Comparison of ENCODE assay signal across 8 cellular contexts in the genomic region with DNA sequence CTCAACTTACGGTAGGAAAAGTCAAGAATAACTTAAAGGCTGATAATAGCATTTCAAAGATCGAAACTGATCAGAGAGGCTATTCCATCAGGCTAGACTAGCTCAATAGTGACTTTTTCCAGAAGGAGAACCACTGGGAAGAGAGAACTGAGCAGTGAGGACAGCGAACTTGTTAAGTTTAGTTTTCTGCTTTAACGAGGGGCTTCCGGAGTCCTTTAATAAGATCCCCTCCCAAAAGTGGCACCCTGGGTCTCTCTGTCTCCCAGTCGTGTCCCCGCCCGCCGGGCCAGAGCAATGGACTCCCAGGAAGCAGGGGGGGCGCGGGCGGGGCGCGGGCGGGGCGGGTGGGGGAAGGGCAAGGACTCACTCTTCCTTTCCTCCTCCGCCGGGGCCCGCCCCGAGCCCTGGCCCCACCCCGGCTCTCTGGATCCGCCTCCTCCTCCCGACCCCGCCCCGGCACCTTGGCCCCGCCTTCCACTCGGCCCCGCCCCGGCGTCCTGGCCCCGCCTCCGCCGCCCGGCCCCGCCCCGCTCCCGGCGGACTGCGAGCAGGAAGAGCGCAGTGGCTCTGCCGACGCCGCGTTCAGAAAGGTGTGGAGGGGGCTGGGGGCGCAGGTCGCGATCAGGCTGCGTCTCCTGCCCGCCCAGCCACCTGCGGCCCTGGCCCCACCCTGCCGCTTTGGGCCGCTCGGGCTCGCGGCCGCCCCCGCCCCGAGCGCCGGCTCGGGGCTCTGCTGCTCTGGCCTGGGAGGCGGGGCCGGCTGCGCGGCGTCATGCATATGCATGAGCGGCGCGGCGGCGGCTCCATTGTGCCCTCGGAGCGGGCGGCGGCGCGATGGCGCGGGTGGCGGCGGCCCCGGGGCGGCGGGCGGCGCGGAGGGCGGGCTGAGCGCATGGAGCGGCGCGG. TPM values are rescaled to one million over a fixed set of nuclear protein-coding genes. Genes with fewer than 3 reads are reported as not detected.
DNase-seq lines count a peak whose midpoint lies in the region; ATAC-seq and TF ChIP-seq lines count a peak whose summit lies in the region.

A gene with protein sequence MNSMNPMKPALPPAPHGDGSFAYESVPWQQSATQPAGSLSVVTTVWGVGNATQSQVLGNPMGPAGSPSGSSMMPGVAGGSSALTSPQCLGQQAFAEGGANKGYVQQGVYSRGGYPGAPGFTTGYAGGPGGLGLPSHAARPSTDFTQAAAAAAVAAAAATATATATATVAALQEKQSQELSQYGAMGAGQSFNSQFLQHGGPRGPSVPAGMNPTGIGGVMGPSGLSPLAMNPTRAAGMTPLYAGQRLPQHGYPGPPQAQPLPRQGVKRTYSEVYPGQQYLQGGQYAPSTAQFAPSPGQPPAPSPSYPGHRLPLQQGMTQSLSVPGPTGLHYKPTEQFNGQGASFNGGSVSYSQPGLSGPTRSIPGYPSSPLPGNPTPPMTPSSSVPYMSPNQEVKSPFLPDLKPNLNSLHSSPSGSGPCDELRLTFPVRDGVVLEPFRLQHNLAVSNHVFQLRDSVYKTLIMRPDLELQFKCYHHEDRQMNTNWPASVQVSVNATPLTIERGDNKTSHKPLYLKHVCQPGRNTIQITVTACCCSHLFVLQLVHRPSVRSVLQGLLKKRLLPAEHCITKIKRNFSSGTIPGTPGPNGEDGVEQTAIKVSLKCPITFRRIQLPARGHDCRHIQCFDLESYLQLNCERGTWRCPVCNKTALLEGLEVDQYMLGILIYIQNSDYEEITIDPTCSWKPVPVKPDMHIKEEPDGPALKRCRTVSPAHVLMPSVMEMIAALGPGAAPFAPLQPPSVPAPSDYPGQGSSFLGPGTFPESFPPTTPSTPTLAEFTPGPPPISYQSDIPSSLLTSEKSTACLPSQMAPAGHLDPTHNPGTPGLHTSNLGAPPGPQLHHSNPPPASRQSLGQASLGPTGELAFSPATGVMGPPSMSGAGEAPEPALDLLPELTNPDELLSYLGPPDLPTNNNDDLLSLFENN (plus strand): TSS at position 806 of the 906 bp plus-strand sequence. CDS start 7,403 bp downstream, outside the sequence.

- no peaks in the 10 kb centered on the region for H3F3A ChIP-seq in PC-3 (ENCODE audit: low read length, unreplicated experiment)

- DNase-seq in DMS 273 treated with DMSO at 0.1 percent for 48 hours (lab: John Stamatoyannopoulos, UW), result peak; percentile 89
- DNase-seq in Jurkat, Clone E6-1 (ENCODE audit: low read depth, low spot score), result peak; percentile 69
- peak; percentile 84 for DNase-seq in PC-3
- DNase-seq in activated T-cell treated with anti-CD3 and anti-CD28 coated beads, Interleukin-2, amount 50 U/mL, for 1 hour, result peak; percentile 97
- DNase-seq in epithelial cell of proximal tubule (ENCODE audit: low read depth), result no peak
- peak; percentile 92 for DNase-seq in mucosa of gallbladder (ENCODE audit: low spot score)
- peak; percentile 80 for DNase-seq in stimulated activated CD8-positive, alpha-beta memory T cell treated with anti-CD3 and anti-CD28 coated beads, Interleukin-4, amount 100 ng/mL, for 24 hours (ENCODE audit: low read depth)

- H3K4me2 ChIP-seq in PC-3 (ENCODE audit: low read length), result peak within 1 kb of the TSS; percentile 85

- CTCF ChIA-PET in PC-3 (lab: Charles Lee), result no interaction called here

- BruUV-seq in PC-3 (replicated peaks; lab: Mats Ljungman, UMichigan), result no TSS peak

- TF ChIP-seq CTCF in PC-3 (conservative IDR thresholded peaks at IDR 0.05; ENCODE audit: low read depth, low read length) (no peak), epithelial cell of proximal tubule (conservative IDR thresholded peaks at IDR 0.05; ENCODE audit: low read depth, low read length) (no peak)

- ATAC-seq in GM21529 (IDR thresholded peaks at IDR 0.05; ENCODE audit: unreplicated experiment), result peak; percentile 69
- peak; percentile 85 for ATAC-seq in PC-3

- intact Hi-C loops in PC-3 (cut with micrococcal nuclease), result loop anchor here (1.0 to 5.0 kb wide), 3 partner anchors 13 to 161 kb away; a partner anchor contains a TSS

- peaks cover 24% of the 10 kb centered on the region for H3K4me1 ChIP-seq in PC-3 (ENCODE audit: insufficient read depth, low read length)

- POLR2A ChIA-PET in PC-3 (lab: Charles Lee; ENCODE audit: unreplicated experiment), result interaction anchor here (0.5 kb wide), 1 partner anchor 9 kb away, joined by 3 read pairs; no protein-coding TSS in a partner anchor

- H2AFZ ChIP-seq in PC-3 (ENCODE audit: low read length), result peak within 1 kb of the TSS; percentile 77

- peak within 1 kb of the TSS; percentile 89 for H3K9ac ChIP-seq in PC-3 (ENCODE audit: low read length)

- peaks cover 8% of the 10 kb centered on the region; the same call in 1 of the 2 replicates for H3K36me3 ChIP-seq in PC-3 (ENCODE audit: low read depth, low read length)

- H3K4me3 ChIP-seq in Jurkat, Clone E6-1 (ENCODE audit: low read length), result peak within 1 kb of the TSS; percentile 83
- H3K4me3 ChIP-seq in PC-3 (ENCODE audit: low read length) (peak within 1 kb of the TSS; percentile 85), epithelial cell of proximal tubule (ENCODE audit: low read depth, low read length) (peak within 1 kb of the TSS; percentile 88)

- H4K20me1 ChIP-seq in PC-3 (ENCODE audit: low read length), result peaks cover 15% of the 10 kb centered on the region

- H3K27me3 ChIP-seq in PC-3 (ENCODE audit: low read length), result no peaks in the 10 kb centered on the region

- H3K9me2 ChIP-seq in PC-3 (replicated peaks; ENCODE audit: low read length), result no peaks in the 10 kb centered on the region

- H3K9me3 ChIP-seq in PC-3 (ENCODE audit: low read length), result no peaks in the 10 kb centered on the region

- H3K79me2 ChIP-seq in PC-3 (ENCODE audit: low read length), result peaks cover 43% of the 10 kb centered on the region

- peak within 1 kb of the TSS; percentile 77 for H3K27ac ChIP-seq in PC-3 (ENCODE audit: low read length)

RNA-seq across cellular contexts. Expression of the gene that starts here (rescaled TPM):
- polyA plus RNA-seq in Jurkat, Clone E6-1 (2012; ENCODE audit: insufficient read depth, insufficient read length), result 52.1 TPM
- total RNA-seq in PC-3 (2014; rRNA removed) (18.3 and 26.6 TPM in 2 replicates), epithelial cell of proximal tubule (22.9 and 31.3 TPM in 2 replicates), mucosa of gallbladder (109 TPM)
